ENCODE assay signal across 20 cellular contexts in genomic region chr6:139426795-139427194, GRCh38. TPM values are rescaled to one million over a fixed set of nuclear protein-coding genes. Genes with fewer than 3 reads are reported as not detected.
DNase-seq lines count a peak whose midpoint lies in the region; ATAC-seq, FAIRE-seq and TF ChIP-seq lines count a peak whose summit lies in the region.
"Had no signal": no experiment of that assay in that cellular context is flagged by ENCODE, and none has a peak within 500 bp of the region (broad histone marks: within the 10 kb centered on the region; RNA-seq: fewer than 3 reads in every experiment).

No MANE protein-coding gene starts in this region.

- TF ChIP-seq CTCF in K562 (IDR thresholded peaks at IDR 0.05 in 2 of 3, conservative IDR thresholded peaks at IDR 0.05 in 1 of 3; ENCODE audit: insufficient read depth in 2 of 3, low read depth in 1 of 3, low read length in 3 of 3) (no peak), osteoblast (IDR thresholded peaks at IDR 0.05; ENCODE audit: extremely low read depth, low read depth, low read length) (no peak)

- CTCF ChIA-PET in K562 (lab: Yijun Ruan, JAX; ENCODE audit: low intra/inter-chr PET ratio), result no interaction called here

- POLR2A ChIA-PET in K562 (lab: Yijun Ruan, JAX), result interaction anchor here (0.6 to 1.9 kb wide), 4 partner anchors 9 to 51 kb away, joined by 3 to 6 read pairs (median 4); no protein-coding TSS in a partner anchor

- no TSS peak for BruUV-seq in K562 (replicated peaks; lab: Mats Ljungman, UMichigan)

- TF ChIP-seq POLR2A in K562 (conservative IDR thresholded peaks at IDR 0.05), result no peak

- in situ Hi-C loops in K562 (cut with MboI), result no loop called here

- H2BK15ac ChIP-seq in mesenchymal stem cell (ENCODE audit: low read depth, poor library complexity, severe bottlenecking), result no peak overlapping the region

- H3K27me3 ChIP-seq in K562 (ENCODE audit: control insufficient read depth in 2 of 2, insufficient read depth in 2 of 2, low read length in 2 of 2) (no peaks in the 10 kb centered on the region), mesenchymal stem cell (ENCODE audit: control insufficient read depth in 1 of 2, insufficient read depth in 1 of 2, low read length in 2 of 2) (no peaks in the 10 kb centered on the region), osteoblast (ENCODE audit: insufficient read depth, low read length) (no peaks in the 10 kb centered on the region), small intestine (ENCODE audit: control insufficient read depth in 2 of 2, insufficient read depth in 2 of 2, low read length in 2 of 2) (no peaks in the 10 kb centered on the region), Karpas-422 (ENCODE audit: low read length) (no peaks in the 10 kb centered on the region)
- H3K27me3 ChIP-seq: BE2C had no signal

- H3K9ac ChIP-seq in K562 (ENCODE audit: insufficient read depth in 1 of 2, low read depth in 2 of 2, low read length in 2 of 2) (0 out of 4 replicates have a peak overlapping the region, but pooled peaks of 1 of the 2 experiments have one; percentile 4), mesenchymal stem cell (ENCODE audit: low read length) (no peak overlapping the region), Karpas-422 (ENCODE audit: low read length) (no peak overlapping the region)

- H3K27ac ChIP-seq in K562 (ENCODE audit: extremely low read depth, low read depth, low read length) (no peak overlapping the region), mesenchymal stem cell (ENCODE audit: low read length, poor library complexity, severe bottlenecking) (no peak overlapping the region), osteoblast (ENCODE audit: low read depth, low read length) (no peak overlapping the region), small intestine (ENCODE audit: low read depth in 1 of 2, low read length in 1 of 2) (no peak overlapping the region), Karpas-422 (ENCODE audit: low read length) (no peak overlapping the region)

- no peak overlapping the region for H3K4ac ChIP-seq in mesenchymal stem cell (ENCODE audit: low read depth in 1 of 2, low read length in 2 of 2)

- H4K8ac ChIP-seq in mesenchymal stem cell (ENCODE audit: low read length), result peak overlapping the region; percentile 57

- H3K9me1 ChIP-seq in K562 (ENCODE audit: control insufficient read depth, insufficient read depth, low read length), result no peaks in the 10 kb centered on the region

- H2BK12ac ChIP-seq in mesenchymal stem cell (ENCODE audit: low read length in 2 of 2), result no peak overlapping the region

- H3K14ac ChIP-seq in mesenchymal stem cell (ENCODE audit: low read length in 2 of 2), result no peak overlapping the region

- intact Hi-C loops in K562 (cut with micrococcal nuclease), result no loop called here

- H4K20me1 ChIP-seq in K562 (replicated peaks; ENCODE audit: control insufficient read depth, insufficient read depth, low read length), result no peaks in the 10 kb centered on the region
- no peaks in the 10 kb centered on the region for H4K20me1 ChIP-seq in osteoblast (ENCODE audit: insufficient read depth, low read length)
- no peaks in the 10 kb centered on the region for H4K20me1 ChIP-seq in Karpas-422 (ENCODE audit: insufficient read depth, low read depth, low read length)

- H3K4me1 ChIP-seq in K562 (replicated peaks in 1 of 2; ENCODE audit: control insufficient read depth in 2 of 2, insufficient read depth in 2 of 2, low read length in 2 of 2), result peaks cover 3 to 17% of the 10 kb centered on the region in 2 experiments; a peak in 4 of 5 replicates
- H3K4me1 ChIP-seq in mesenchymal stem cell (ENCODE audit: control insufficient read depth, insufficient read depth, low read depth, low read length), result no peaks in the 10 kb centered on the region
- no peaks in the 10 kb centered on the region for H3K4me1 ChIP-seq in osteoblast (ENCODE audit: insufficient read depth, low read length)
- H3K4me1 ChIP-seq in small intestine (ENCODE audit: control insufficient read depth in 2 of 2, insufficient read depth in 1 of 2, low read depth in 1 of 2, low read length in 1 of 2), result no peaks in the 10 kb centered on the region
- no peaks in the 10 kb centered on the region for H3K4me1 ChIP-seq in Karpas-422 (ENCODE audit: low read length)
- H3K4me1 ChIP-seq: BE2C had no signal

- H4K91ac ChIP-seq in mesenchymal stem cell (ENCODE audit: low read length), result no peak overlapping the region

- FAIRE-seq in K562 (lab: Jason Lieb, UNC) (peak; percentile 40), small intestine (lab: Jason Lieb, UNC) (no peak)
- FAIRE-seq: A204.1, GM12892, GM18507 had no signal

- no peak for TF ChIP-seq RAD21 in K562 (CRISPR knock-in tag; conservative IDR thresholded peaks at IDR 0.05 in 1 of 2, IDR thresholded peaks at IDR 0.05 in 1 of 2)

- peak; percentile 31 to 59 (median 42) for DNase-seq in K562 (ENCODE audit: extremely low read depth in 1 of 4, low spot score in 3 of 4)
- no peak for DNase-seq in mesenchymal stem cell
- DNase-seq in osteoblast (ENCODE audit: insufficient read length, low spot score, missing footprints), result no peak
- peak; percentile 15 for DNase-seq in small intestine
- no peak for DNase-seq in Karpas-422
- no peak for DNase-seq in NCI-H2081 (lab: John Stamatoyannopoulos, UW)
- DNase-seq: ACHN; BE2C; C1 segment of cervical spinal cord; CD4-positive, CD25-positive, alpha-beta regulatory T cell; CD8-positive, alpha-beta memory T cell; DMS153; DMS79; GDM1; GOT3; H9 had no signal

- no peaks in the 10 kb centered on the region for H3K9me2 ChIP-seq in Karpas-422 (replicated peaks; ENCODE audit: insufficient read depth, low read length)

- no peaks in the 10 kb centered on the region for H3K79me1 ChIP-seq in mesenchymal stem cell (replicated peaks; ENCODE audit: low read length, poor library complexity, severe bottlenecking)

- no peak overlapping the region for H3K23ac ChIP-seq in mesenchymal stem cell (ENCODE audit: low read length in 2 of 2)

- ATAC-seq in K562, result peak; percentile 79
- no peak for ATAC-seq in HG02852 (IDR thresholded peaks at IDR 0.05; ENCODE audit: unreplicated experiment)

- H2BK5ac ChIP-seq in mesenchymal stem cell (ENCODE audit: low read depth, low read length, poor library complexity, severe bottlenecking), result no peak overlapping the region

- H3K9me3 ChIP-seq in K562 (replicated peaks; ENCODE audit: control insufficient read depth, insufficient read depth, low read depth, low read length) (no peaks in the 10 kb centered on the region), mesenchymal stem cell (ENCODE audit: control insufficient read depth, low read length) (no peaks in the 10 kb centered on the region), osteoblast (ENCODE audit: low read depth, low read length) (no peaks in the 10 kb centered on the region), small intestine (ENCODE audit: control insufficient read depth, low read depth) (no peaks in the 10 kb centered on the region), Karpas-422 (ENCODE audit: low read length) (no peaks in the 10 kb centered on the region)
- H3K9me3 ChIP-seq: BE2C had no signal

- peak overlapping the region; percentile 4 for H2AK5ac ChIP-seq in mesenchymal stem cell (ENCODE audit: low read length, severe bottlenecking)

- H3K4me3 ChIP-seq in K562 (no peak overlapping the region), mesenchymal stem cell (ENCODE audit: insufficient read depth in 1 of 2, low read depth in 1 of 2, low read length in 2 of 2) (no peak overlapping the region), osteoblast (ENCODE audit: insufficient read depth, low read length) (no peak overlapping the region), small intestine (ENCODE audit: low read depth in 1 of 2, low read length in 2 of 2) (no peak overlapping the region), Karpas-422 (ENCODE audit: low read length) (no peak overlapping the region)

- H3K36me3 ChIP-seq in K562 (ENCODE audit: control insufficient read depth, insufficient read depth, low read length) (no peaks in the 10 kb centered on the region), mesenchymal stem cell (ENCODE audit: control insufficient read depth in 1 of 2, insufficient read depth in 2 of 2, low read depth in 1 of 2, low read length in 2 of 2) (no peaks in the 10 kb centered on the region), osteoblast (ENCODE audit: insufficient read depth, low read length) (no peaks in the 10 kb centered on the region), small intestine (ENCODE audit: control insufficient read depth in 2 of 2, insufficient read depth in 2 of 2, low read length in 2 of 2) (no peaks in the 10 kb centered on the region), Karpas-422 (ENCODE audit: insufficient read depth, low read length) (no peaks in the 10 kb centered on the region; the same call in 1 of the 2 replicates)
- H3K36me3 ChIP-seq: BE2C had no signal

- H2BK120ac ChIP-seq in mesenchymal stem cell (ENCODE audit: low read depth, low read length), result no peak overlapping the region

- H2AFZ ChIP-seq in K562 (ENCODE audit: low read depth, low read length) (peak overlapping the region; percentile 88), mesenchymal stem cell (ENCODE audit: low read depth, low read length) (no peak overlapping the region), osteoblast (ENCODE audit: low read length) (peak overlapping the region; percentile 69), Karpas-422 (ENCODE audit: low read length) (no peak overlapping the region)

- 26% methylated on average over 9 of the region's 9 CpGs for WGBS in K562 (ENCODE audit: insufficient coverage, low coverage, missing lambda C conversion rate)
- WGBS in mesenchymal stem cell, result 91% methylated on average over 9 of the region's 9 CpGs
- WGBS in small intestine, 3 donors, result 51 to 76% (median 66%) methylated on average over 9 of the region's 9 CpGs

- no peak overlapping the region for H3K18ac ChIP-seq in mesenchymal stem cell (ENCODE audit: low read depth in 1 of 2, low read length in 2 of 2)

- H3K79me2 ChIP-seq in K562 (ENCODE audit: control insufficient read depth, insufficient read depth, low read length) (no peaks in the 10 kb centered on the region), osteoblast (ENCODE audit: insufficient read depth, low read length) (no peaks in the 10 kb centered on the region), Karpas-422 (ENCODE audit: low read length) (no peaks in the 10 kb centered on the region)

- H3K4me2 ChIP-seq in K562 (ENCODE audit: insufficient read depth, low read length) (peak overlapping the region; percentile 57), mesenchymal stem cell (ENCODE audit: low read length, poor library complexity, severe bottlenecking) (no peak overlapping the region), osteoblast (ENCODE audit: insufficient read depth, low read length) (no peak overlapping the region), Karpas-422 (ENCODE audit: low read depth, low read length, poor library complexity, severe bottlenecking) (no peak overlapping the region)

- TF ChIP-seq EP300 in K562 (IDR thresholded peaks at IDR 0.05; ENCODE audit: low read length), result no peak

RNA-seq across cellular contexts. Expression of gene CITED2, which starts 52.3 kb away (rescaled TPM):
- 15.3 and 17.8 TPM in 2 replicates for total RNA-seq in K562 (2011; cell fraction: chromatin; rRNA removed; ENCODE audit: low replicate concordance)
- 22.8 and 25.8 TPM in 2 replicates for total RNA-seq in K562 (2011; cell fraction: nucleolus; rRNA removed)
- total RNA-seq in K562 (2011; cell fraction: nucleoplasm; rRNA removed), result 18.8 and 19.2 TPM in 2 replicates
- total RNA-seq in K562 (2014; rRNA removed), result 56.6 and 80.0 TPM in 2 replicates
- total RNA-seq in K562 (2014; rRNA removed; fragmentation: Illumina TruSeq; extraction: Trizol), result 15.3 and 18.2 TPM in 2 replicates
- 12.0 and 13.5 TPM in 2 replicates for total RNA-seq in K562 (2015; rRNA removed; fragmentation: Illumina TruSeq; extraction: Trizol)
- total RNA-seq in K562 (2021), result 80.9 and 86.1 TPM in 2 replicates
- 17.5 and 44.7 TPM in 2 replicates for polyA plus RNA-seq in K562 (2011; rRNA removed)
- 24.9 and 64.7 TPM in 2 replicates for polyA plus RNA-seq in K562 (2011; cell fraction: cytosol; rRNA removed)
- polyA plus RNA-seq in K562 (2011; cell fraction: nucleus; rRNA removed), result 35.6 and 45.1 TPM in 2 replicates
- polyA plus RNA-seq in K562 (2012), result 30.8 and 32.8 TPM in 2 replicates
- polyA plus RNA-seq in K562 (2014; fragmentation: Illumina TruSeq; extraction: Trizol), result 43.4 and 44.8 TPM in 2 replicates
- polyA plus RNA-seq in K562 (2014; fragmentation: Nextera tagmentation; extraction: Ambion mirVana), result under 1 TPM; 0.21 to 0.43 TPM
- 34.2 and 34.8 TPM in 2 replicates for polyA plus RNA-seq in K562 (2014; rRNA removed)
- 8.4 and 17.5 TPM in 2 replicates for polyA minus RNA-seq in K562 (2011; rRNA and poly(A)+ RNA removed)
- 22.9 and 45.5 TPM in 2 replicates for polyA minus RNA-seq in K562 (2011; cell fraction: cytosol; rRNA and poly(A)+ RNA removed)
- polyA minus RNA-seq in K562 (2011; cell fraction: nucleus; rRNA and poly(A)+ RNA removed), result 19.1 and 55.8 TPM in 2 replicates
- polyA plus RNA-seq in mesenchymal stem cell (2013, experiment 1 of 2), result 334 TPM
- polyA plus RNA-seq in mesenchymal stem cell (2013, experiment 2 of 2), result 337 TPM
- 180 and 223 TPM in 2 replicates for total RNA-seq in osteoblast
- polyA plus RNA-seq in small intestine, result 10 to 100 TPM; 21.1 to 39.5 (median 23.5) TPM
- 67.7 and 77.2 TPM in 2 replicates for total RNA-seq in Karpas-422 (2014; rRNA removed; shearing (Covaris generic); ENCODE audit: low replicate concordance)

Comparison
In these comparisons a context has a peak if more than half of its experiments do, and no peak if none do; other contexts are left out.
1. DNase-seq: peak in K562 (4 of 4) and small intestine (single experiment); none in mesenchymal stem cell (single experiment), osteoblast (single experiment), Karpas-422 (single experiment) and NCI-H2081 (0 of 2).
2. H2AFZ ChIP-seq: peak in K562 (single experiment) and osteoblast (single experiment); none in mesenchymal stem cell (single experiment) and Karpas-422 (single experiment).